34 cellular contexts compared by ENCODE assay signal in the genomic region with DNA sequence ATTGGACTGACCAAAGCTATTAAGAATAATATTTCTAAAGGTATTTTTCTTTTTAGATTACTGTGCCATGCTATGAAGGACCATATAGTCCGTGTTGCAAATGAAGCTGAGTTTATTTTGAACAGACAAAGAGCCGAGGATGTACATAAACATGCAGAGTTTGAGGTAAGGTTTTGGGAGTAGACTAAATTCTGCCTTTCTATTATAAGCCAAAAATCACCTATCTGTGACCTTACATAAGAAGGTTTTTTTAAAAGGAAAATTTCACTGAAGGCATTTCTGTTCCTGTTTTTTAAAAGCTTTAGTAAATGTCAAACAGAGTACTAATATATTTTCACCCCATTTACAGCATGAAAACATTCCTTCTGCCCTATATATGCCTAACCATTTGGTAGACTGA.
DNase-seq lines count a peak whose midpoint lies in the region; ATAC-seq and TF ChIP-seq lines count a peak whose summit lies in the region.
"Had no signal": no experiment of that assay in that cellular context is flagged by ENCODE, and none has a peak within 500 bp of the region (broad histone marks: within the 10 kb centered on the region; RNA-seq: fewer than 3 reads in every experiment).

No MANE protein-coding gene starts in this region.

- no peak overlapping the region for H3K27ac Mint-ChIP-seq in stimulated activated effector memory CD8-positive, alpha-beta T cell treated with anti-CD3 and anti-CD28 coated beads, Interleukin-12 subunit alpha, Interleukin-12 subunit beta, amount 100 ng/mL, for 72 hours
- H3K27ac Mint-ChIP-seq: activated CD4-positive, alpha-beta T cell treated with anti-CD3 and anti-CD28 coated beads for 36 hours; activated CD8-positive, alpha-beta T cell treated with anti-CD3 and anti-CD28 coated beads, Interleukin-2, amount 10 ng/mL, durations not matched to agents 7 days and 5 days; activated naive CD4-positive, alpha-beta T cell treated with anti-CD3 and anti-CD28 coated beads, Interleukin-2, amount 50 U/mL, for 24 hours; activated T-helper 17 cell treated with anti-CD3 and anti-CD28 coated beads, Interleukin-2, amount 50 U/mL, for 72 hours; HFFc6; stimulated activated naive CD8-positive, alpha-beta T cell treated with anti-CD3 and anti-CD28 coated beads, Interleukin-15, Interleukin-2, amounts not matched to agents 100 ng/mL and 50 ng/mL, for 24 hours had no signal

- peak overlapping the region; percentile 14 for H3K4me2 ChIP-seq in SU-DHL-6 (ENCODE audit: low read depth, low read length, poor library complexity, severe bottlenecking)

- H3K9me3 ChIP-seq in left ventricle myocardium inferior (replicated peaks) (no peaks in the 10 kb centered on the region), SU-DHL-6 (ENCODE audit: insufficient read depth, low read length) (no peaks in the 10 kb centered on the region), subcutaneous abdominal adipose tissue (ENCODE audit: control insufficient read depth in 5 of 5, low read length in 5 of 5) (no peaks in the 10 kb centered on the region)
- H3K9me3 ChIP-seq: mucosa of descending colon, ovary, SJCRH30, thoracic aorta had no signal

- H3K9ac ChIP-seq in SU-DHL-6 (ENCODE audit: low read length) (no peak overlapping the region), subcutaneous abdominal adipose tissue (ENCODE audit: low read length in 5 of 5) (peak overlapping the region in 2 of 5 donors; percentile 20 to 63)

- ATAC-seq in left cardiac atrium (no peak), HG03025 (IDR thresholded peaks at IDR 0.05; ENCODE audit: low FRiP score, unreplicated experiment) (peak; percentile 40)
- ATAC-seq in stimulated activated effector memory CD8-positive, alpha-beta T cell treated with anti-CD3 and anti-CD28 coated beads, Interleukin-12 subunit alpha, Interleukin-12 subunit beta, amount 100 ng/mL, for 72 hours: no peak
- ATAC-seq: activated CD4-positive, alpha-beta T cell treated with anti-CD3 and anti-CD28 coated beads for 36 hours; activated CD8-positive, alpha-beta T cell treated with anti-CD3 and anti-CD28 coated beads, Interleukin-2, amount 10 ng/mL, durations not matched to agents 7 days and 5 days; activated T-helper 17 cell treated with anti-CD3 and anti-CD28 coated beads, Interleukin-2, amount 50 U/mL, for 72 hours had no signal

- no peaks in the 10 kb centered on the region for H3K9me2 ChIP-seq in SU-DHL-6 (replicated peaks; ENCODE audit: insufficient read depth, low read length)

- H2AFZ ChIP-seq in SU-DHL-6 (ENCODE audit: low read depth, low read length, severe bottlenecking): no peak overlapping the region

- H4K20me1 ChIP-seq in SU-DHL-6 (ENCODE audit: low read depth, low read length): no peaks in the 10 kb centered on the region

- no peaks in the 10 kb centered on the region for H3K36me3 Mint-ChIP-seq in stimulated activated effector memory CD8-positive, alpha-beta T cell treated with anti-CD3 and anti-CD28 coated beads, Interleukin-12 subunit alpha, Interleukin-12 subunit beta, amount 100 ng/mL, for 72 hours
- H3K36me3 Mint-ChIP-seq: activated naive CD4-positive, alpha-beta T cell treated with anti-CD3 and anti-CD28 coated beads, Interleukin-2, amount 50 U/mL, for 24 hours had no signal

- H3K9me3 Mint-ChIP-seq in stimulated activated effector memory CD8-positive, alpha-beta T cell treated with anti-CD3 and anti-CD28 coated beads, Interleukin-12 subunit alpha, Interleukin-12 subunit beta, amount 100 ng/mL, for 72 hours: peaks cover 14% of the 10 kb centered on the region
- H3K9me3 Mint-ChIP-seq: activated naive CD4-positive, alpha-beta T cell treated with anti-CD3 and anti-CD28 coated beads, Interleukin-2, amount 50 U/mL, for 24 hours; activated T-helper 17 cell treated with anti-CD3 and anti-CD28 coated beads, Interleukin-2, amount 50 U/mL, for 72 hours; HFFc6; nephron; stimulated activated naive CD8-positive, alpha-beta T cell treated with anti-CD3 and anti-CD28 coated beads, Interleukin-15, Interleukin-2, amounts not matched to agents 100 ng/mL and 50 ng/mL, for 24 hours had no signal

- H3K27me3 ChIP-seq in left ventricle myocardium inferior (ENCODE audit: low read depth) (no peaks in the 10 kb centered on the region), SU-DHL-6 (ENCODE audit: low read length) (no peaks in the 10 kb centered on the region), subcutaneous abdominal adipose tissue (ENCODE audit: control insufficient read depth in 5 of 5, insufficient read depth in 4 of 5, low read length in 5 of 5) (no peaks in the 10 kb centered on the region)
- H3K27me3 ChIP-seq: brain microvascular endothelial cell, dorsolateral prefrontal cortex, ovary, SJCRH30 had no signal

- intact Hi-C loops in left ventricle myocardium inferior (cut with micrococcal nuclease) (no loop called here), left cardiac atrium (cut with DNase I) (no loop called here)

- H3K4me3 ChIP-seq in left ventricle myocardium inferior (peak overlapping the region; percentile 19), SU-DHL-6 (ENCODE audit: insufficient read depth, low read length, poor library complexity, severe bottlenecking) (no peak overlapping the region), subcutaneous abdominal adipose tissue (ENCODE audit: low read depth in 1 of 5, low read length in 5 of 5) (no peak overlapping the region)
- H3K4me3 ChIP-seq: dorsolateral prefrontal cortex, mucosa of descending colon, ovary, SJCRH30, skin epidermis, thoracic aorta had no signal

- H3K79me2 ChIP-seq in SU-DHL-6 (ENCODE audit: insufficient read depth, low read length): no peaks in the 10 kb centered on the region

- H3K36me3 ChIP-seq in left ventricle myocardium inferior (peaks cover 4% of the 10 kb centered on the region), SU-DHL-6 (ENCODE audit: low read length) (no peaks in the 10 kb centered on the region), subcutaneous abdominal adipose tissue (ENCODE audit: control insufficient read depth in 5 of 5, insufficient read depth in 5 of 5, low read length in 5 of 5) (no peaks in the 10 kb centered on the region)
- H3K36me3 ChIP-seq: brain microvascular endothelial cell, ovary, SJCRH30, thoracic aorta had no signal

- H3K4me3 Mint-ChIP-seq in stimulated activated effector memory CD8-positive, alpha-beta T cell treated with anti-CD3 and anti-CD28 coated beads, Interleukin-12 subunit alpha, Interleukin-12 subunit beta, amount 100 ng/mL, for 72 hours: no peak overlapping the region
- H3K4me3 Mint-ChIP-seq: activated CD4-positive, alpha-beta T cell treated with anti-CD3 and anti-CD28 coated beads for 36 hours; activated CD8-positive, alpha-beta T cell treated with anti-CD3 and anti-CD28 coated beads, Interleukin-2, amount 10 ng/mL, durations not matched to agents 7 days and 5 days; activated naive CD4-positive, alpha-beta T cell treated with anti-CD3 and anti-CD28 coated beads, Interleukin-2, amount 50 U/mL, for 24 hours; activated T-helper 17 cell treated with anti-CD3 and anti-CD28 coated beads, Interleukin-2, amount 50 U/mL, for 72 hours; HFFc6; nephron; stimulated activated naive CD8-positive, alpha-beta T cell treated with anti-CD3 and anti-CD28 coated beads, Interleukin-15, Interleukin-2, amounts not matched to agents 100 ng/mL and 50 ng/mL, for 24 hours had no signal

- H3K4me1 ChIP-seq in left ventricle myocardium inferior: peaks cover 30% of the 10 kb centered on the region
- H3K4me1 ChIP-seq in subcutaneous abdominal adipose tissue (ENCODE audit: control insufficient read depth in 5 of 5, insufficient read depth in 5 of 5, low read length in 5 of 5): peaks cover 2 to 17% (median 10%) of the 10 kb centered on the region in 5 donors
- H3K4me1 ChIP-seq: SJCRH30 had no signal

- peak overlapping the region; percentile 45 for H3K27ac ChIP-seq in left ventricle myocardium inferior (replicated peaks)
- H3K27ac ChIP-seq in SU-DHL-6 (ENCODE audit: low read depth, low read length): no peak overlapping the region
- peak overlapping the region; percentile 76 for H3K27ac ChIP-seq in subcutaneous abdominal adipose tissue (ENCODE audit: low read depth, low read length)
- H3K27ac ChIP-seq: brain microvascular endothelial cell, dorsolateral prefrontal cortex, ovary, SJCRH30, skin epidermis, thoracic aorta, VCaP had no signal

- no peaks in the 10 kb centered on the region for H3F3A ChIP-seq in SU-DHL-6 (ENCODE audit: insufficient read depth)

- DNase-seq in left ventricle myocardium inferior (no peak), left cardiac atrium (no peak), activated gamma-delta T cell (lab: John Stamatoyannopoulos, UW) (no peak)
- DNase-seq in activated CD4-positive, alpha-beta T cell treated with anti-CD3 and anti-CD28 coated beads for 4 hours: no peak
- DNase-seq in stimulated activated effector memory CD8-positive, alpha-beta T cell treated with anti-CD3 and anti-CD28 coated beads, Interleukin-12 subunit alpha, Interleukin-12 subunit beta, amount 100 ng/mL, for 72 hours (ENCODE audit: low spot score in 2 of 2): no peak
- DNase-seq: 8988T; activated CD4-positive, alpha-beta T cell treated with anti-CD3 and anti-CD28 coated beads for 36 hours; activated CD8-positive, alpha-beta T cell treated with anti-CD3 and anti-CD28 coated beads, Interleukin-2, amount 10 ng/mL, durations not matched to agents 7 days and 5 days; amygdala; C1 segment of cervical spinal cord; dorsolateral prefrontal cortex; HFFc6; hippocampal formation; IMR-90; NCI-H1436 treated with DMSO at 0.1 percent for 48 hours; NCI-H2081 treated with DMSO at 0.1 percent for 48 hours; NCI-H226; NCI-H69; ovary; retina; SJCRH30; T1000 had no signal

- no peak for TF ChIP-seq CTCF in left ventricle myocardium inferior (IDR thresholded peaks at IDR 0.05; ENCODE audit: borderline replicate concordance)
- TF ChIP-seq CTCF in SU-DHL-6 (IDR thresholded peaks at IDR 0.05; ENCODE audit: insufficient read depth, low read length, poor library complexity, severe bottlenecking): no peak

- H3K4me1 Mint-ChIP-seq in stimulated activated effector memory CD8-positive, alpha-beta T cell treated with anti-CD3 and anti-CD28 coated beads, Interleukin-12 subunit alpha, Interleukin-12 subunit beta, amount 100 ng/mL, for 72 hours: no peaks in the 10 kb centered on the region
- H3K4me1 Mint-ChIP-seq: activated CD4-positive, alpha-beta T cell treated with anti-CD3 and anti-CD28 coated beads for 36 hours; activated naive CD4-positive, alpha-beta T cell treated with anti-CD3 and anti-CD28 coated beads, Interleukin-2, amount 50 U/mL, for 24 hours; activated T-helper 17 cell treated with anti-CD3 and anti-CD28 coated beads, Interleukin-2, amount 50 U/mL, for 72 hours; nephron had no signal
